ENCODE assay signal across 1 cellular context in genomic region chr10:62264126-62264525, GRCh38.
TF ChIP-seq lines count a peak whose summit lies in the region.

No MANE protein-coding gene starts in this region.

TF ChIP-seq in HEK293, 187 proteins besides CTCF, POLR2A, EP300 and RAD21 (continued from another document):
- TF ChIP-seq, protein P1, sequence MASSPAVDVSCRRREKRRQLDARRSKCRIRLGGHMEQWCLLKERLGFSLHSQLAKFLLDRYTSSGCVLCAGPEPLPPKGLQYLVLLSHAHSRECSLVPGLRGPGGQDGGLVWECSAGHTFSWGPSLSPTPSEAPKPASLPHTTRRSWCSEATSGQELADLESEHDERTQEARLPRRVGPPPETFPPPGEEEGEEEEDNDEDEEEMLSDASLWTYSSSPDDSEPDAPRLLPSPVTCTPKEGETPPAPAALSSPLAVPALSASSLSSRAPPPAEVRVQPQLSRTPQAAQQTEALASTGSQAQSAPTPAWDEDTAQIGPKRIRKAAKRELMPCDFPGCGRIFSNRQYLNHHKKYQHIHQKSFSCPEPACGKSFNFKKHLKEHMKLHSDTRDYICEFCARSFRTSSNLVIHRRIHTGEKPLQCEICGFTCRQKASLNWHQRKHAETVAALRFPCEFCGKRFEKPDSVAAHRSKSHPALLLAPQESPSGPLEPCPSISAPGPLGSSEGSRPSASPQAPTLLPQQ (tag by site-specific recombination; IDR thresholded peaks at IDR 0.05): no peak
- TF ChIP-seq ZNF843 (tag by site-specific recombination; IDR thresholded peaks at IDR 0.05): peak; percentile 28; the same call in 1 of the 2 replicates
- TF ChIP-seq ZNF391 (tag by site-specific recombination; IDR thresholded peaks at IDR 0.05; ENCODE audit: borderline replicate concordance, low read depth): peak; percentile 28; the same call in 1 of the 2 replicates
- TF ChIP-seq ZEB2 (tag by site-specific recombination; IDR thresholded peaks at IDR 0.05): peak; percentile 52; the same call in 1 of the 2 replicates
- TF ChIP-seq ATF2 (tag by site-specific recombination; IDR thresholded peaks at IDR 0.05; ENCODE audit: low read depth): peak; percentile 52; the same call in 1 of the 2 replicates
- no peak for TF ChIP-seq ZNF324 (tag by site-specific recombination; IDR thresholded peaks at IDR 0.05)
- 0 out of 2 replicates have a peak, but pooled peaks have one; percentile 21 for TF ChIP-seq HIC1 (tag by site-specific recombination; IDR thresholded peaks at IDR 0.05)
- 0 out of 2 replicates have a peak, but pooled peaks have one; percentile 61 for TF ChIP-seq BCL11B (tag by site-specific recombination; IDR thresholded peaks at IDR 0.05; ENCODE audit: low read depth)
- TF ChIP-seq ZNF366 (tag by site-specific recombination; conservative IDR thresholded peaks at IDR 0.05): peak; percentile 83
- TF ChIP-seq FEZF1 (tag by site-specific recombination; IDR thresholded peaks at IDR 0.05): peak; percentile 59; the same call in 1 of the 2 replicates
- TF ChIP-seq ZNF629 (tag by site-specific recombination; IDR thresholded peaks at IDR 0.05): 0 out of 2 replicates have a peak, but pooled peaks have one; percentile 12
- peak; percentile 76 for TF ChIP-seq SP7 (tag by site-specific recombination; IDR thresholded peaks at IDR 0.05)
- peak; percentile 92 for TF ChIP-seq PRDM6 (tag by site-specific recombination; IDR thresholded peaks at IDR 0.05)
- TF ChIP-seq ZSCAN5A (tag by site-specific recombination; IDR thresholded peaks at IDR 0.05): no peak
- TF ChIP-seq, protein P2, sequence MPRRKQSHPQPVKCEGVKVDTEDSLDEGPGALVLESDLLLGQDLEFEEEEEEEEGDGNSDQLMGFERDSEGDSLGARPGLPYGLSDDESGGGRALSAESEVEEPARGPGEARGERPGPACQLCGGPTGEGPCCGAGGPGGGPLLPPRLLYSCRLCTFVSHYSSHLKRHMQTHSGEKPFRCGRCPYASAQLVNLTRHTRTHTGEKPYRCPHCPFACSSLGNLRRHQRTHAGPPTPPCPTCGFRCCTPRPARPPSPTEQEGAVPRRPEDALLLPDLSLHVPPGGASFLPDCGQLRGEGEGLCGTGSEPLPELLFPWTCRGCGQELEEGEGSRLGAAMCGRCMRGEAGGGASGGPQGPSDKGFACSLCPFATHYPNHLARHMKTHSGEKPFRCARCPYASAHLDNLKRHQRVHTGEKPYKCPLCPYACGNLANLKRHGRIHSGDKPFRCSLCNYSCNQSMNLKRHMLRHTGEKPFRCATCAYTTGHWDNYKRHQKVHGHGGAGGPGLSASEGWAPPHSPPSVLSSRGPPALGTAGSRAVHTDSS (tag by site-specific recombination; IDR thresholded peaks at IDR 0.05): no peak
TF ChIP-seq in HEK293: peak in this region for 13.
